Comparison of ENCODE assay signal across 8 cellular contexts in the genomic region with DNA sequence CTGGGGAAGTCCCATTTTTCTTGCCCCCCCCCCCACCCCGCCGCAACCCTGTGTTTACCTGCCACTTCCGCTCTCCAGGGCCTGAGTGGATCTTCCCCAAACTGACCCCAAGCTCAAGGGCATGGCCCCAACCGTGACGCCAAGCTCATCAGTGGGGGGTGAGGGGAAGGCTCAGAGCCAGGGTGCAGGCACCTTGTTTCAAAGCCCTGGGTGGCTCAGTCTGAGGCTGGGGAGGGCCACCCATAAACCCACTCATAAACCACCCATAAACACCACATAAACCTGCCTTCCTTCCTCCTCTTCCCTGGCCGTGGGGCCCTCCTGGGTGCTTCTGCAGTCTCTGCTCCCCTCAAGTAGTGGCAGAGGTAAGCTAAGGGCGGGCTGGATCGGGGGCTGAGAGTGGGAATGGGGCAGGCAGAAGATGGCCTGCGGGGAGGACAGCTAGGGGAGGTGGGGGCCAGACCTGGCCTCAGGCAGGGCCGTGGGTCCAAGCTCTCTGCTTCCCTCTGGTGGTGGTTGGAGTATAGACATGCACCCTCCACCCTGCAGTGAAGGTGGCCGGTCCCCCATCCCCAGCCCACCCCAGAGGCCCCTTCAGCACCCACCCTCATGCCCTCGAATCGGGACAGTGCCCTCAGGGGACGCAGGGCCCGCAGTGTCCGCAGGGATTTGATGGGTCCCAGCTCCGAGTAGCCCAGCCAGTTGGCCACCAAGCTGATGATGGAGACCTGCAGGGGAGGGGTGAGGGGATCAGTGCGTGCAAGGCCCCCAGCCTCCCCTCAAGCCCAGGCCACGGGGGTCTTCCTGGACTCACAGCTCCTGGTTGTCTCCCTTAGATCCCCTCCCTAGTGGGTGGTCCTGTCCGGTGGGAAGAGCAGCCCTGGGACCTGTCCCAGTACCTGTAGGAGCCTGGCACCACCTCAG. TPM values are rescaled to one million over a fixed set of nuclear protein-coding genes. Genes with fewer than 3 reads are reported as not detected.
DNase-seq lines count a peak whose midpoint lies in the region; TF ChIP-seq lines count a peak whose summit lies in the region.

No MANE protein-coding gene starts in this region.

- H3K27me3 ChIP-seq in SU-DHL-6 (ENCODE audit: low read length) = no peaks in the 10 kb centered on the region
- peaks cover 5% of the 10 kb centered on the region for H3K27me3 ChIP-seq in left ventricle myocardium inferior (ENCODE audit: low read depth)
- no peaks in the 10 kb centered on the region for H3K27me3 ChIP-seq in smooth muscle cell (ENCODE audit: low read depth)

- in situ Hi-C loops in GM18951 (cut with MboI; ENCODE audit: low sequenced_read_pairs, unreplicated experiment) = no loop called here

- H3K36me3 ChIP-seq in SU-DHL-6 (ENCODE audit: low read length) (no peaks in the 10 kb centered on the region), left ventricle myocardium inferior (no peaks in the 10 kb centered on the region), smooth muscle cell (ENCODE audit: low read depth) (no peaks in the 10 kb centered on the region)

- peak; percentile 9 for TF ChIP-seq POLR2A in GM18951 (IDR thresholded peaks at IDR 0.05; ENCODE audit: extremely low read depth, insufficient read depth, insufficient read length)

- H3K9me3 ChIP-seq in SU-DHL-6 (ENCODE audit: insufficient read depth, low read length) = no peaks in the 10 kb centered on the region
- no peaks in the 10 kb centered on the region for H3K9me3 ChIP-seq in left ventricle myocardium inferior (replicated peaks)
- H3K9me3 ChIP-seq in smooth muscle cell (replicated peaks; ENCODE audit: low read depth) = no peaks in the 10 kb centered on the region

- H3K9me2 ChIP-seq in SU-DHL-6 (replicated peaks; ENCODE audit: insufficient read depth, low read length) = no peaks in the 10 kb centered on the region

- peak overlapping the region; percentile 62 for H3K4me2 ChIP-seq in SU-DHL-6 (ENCODE audit: low read depth, low read length, poor library complexity, severe bottlenecking)
- H3K4me2 ChIP-seq in smooth muscle cell = no peak overlapping the region

- peaks cover 3% of the 10 kb centered on the region for H3F3A ChIP-seq in SU-DHL-6 (ENCODE audit: insufficient read depth)
- H3F3A ChIP-seq in smooth muscle cell (ENCODE audit: low read depth) = no peaks in the 10 kb centered on the region

- peak overlapping the region; percentile 87 for H3K27ac ChIP-seq in SU-DHL-6 (ENCODE audit: low read depth, low read length)
- no peak overlapping the region for H3K27ac ChIP-seq in left ventricle myocardium inferior (replicated peaks)
- H3K27ac ChIP-seq in smooth muscle cell (ENCODE audit: low read depth) = no peak overlapping the region

- peaks cover 13% of the 10 kb centered on the region for H3K4me1 ChIP-seq in left ventricle myocardium inferior
- no peaks in the 10 kb centered on the region for H3K4me1 ChIP-seq in smooth muscle cell (ENCODE audit: low read depth)

- intact Hi-C loops in left ventricle myocardium inferior (cut with micrococcal nuclease) = no loop called here

- no peaks in the 10 kb centered on the region for H3K79me2 ChIP-seq in SU-DHL-6 (ENCODE audit: insufficient read depth, low read length)
- H3K79me2 ChIP-seq in smooth muscle cell (ENCODE audit: low read depth) = no peaks in the 10 kb centered on the region

- H4K20me1 ChIP-seq in SU-DHL-6 (ENCODE audit: low read depth, low read length) = no peaks in the 10 kb centered on the region
- no peaks in the 10 kb centered on the region for H4K20me1 ChIP-seq in smooth muscle cell (ENCODE audit: low read depth)

- peak; percentile 86 for TF ChIP-seq CTCF in SU-DHL-6 (IDR thresholded peaks at IDR 0.05; ENCODE audit: insufficient read depth, low read length, poor library complexity, severe bottlenecking)
- TF ChIP-seq CTCF in left ventricle myocardium inferior (IDR thresholded peaks at IDR 0.05; ENCODE audit: borderline replicate concordance) = peak; percentile 87
- TF ChIP-seq CTCF in smooth muscle cell (IDR thresholded peaks at IDR 0.05; ENCODE audit: borderline replicate concordance, insufficient read depth, poor library complexity, severe bottlenecking) = peak; percentile 68

- H3K4me3 ChIP-seq in SU-DHL-6 (ENCODE audit: insufficient read depth, low read length, poor library complexity, severe bottlenecking) = peak overlapping the region; percentile 20
- H3K4me3 ChIP-seq in left ventricle myocardium inferior = no peak overlapping the region
- H3K4me3 ChIP-seq in smooth muscle cell = no peak overlapping the region

- H2AFZ ChIP-seq in SU-DHL-6 (ENCODE audit: low read depth, low read length, severe bottlenecking) (peak overlapping the region; percentile 67), smooth muscle cell (ENCODE audit: low read depth) (no peak overlapping the region)

- WGBS in smooth muscle cell (ENCODE audit: low lambda C conversion rate) = 57% methylated on average over 14 of the region's 20 CpGs

- peak overlapping the region; percentile 47 for H3K9ac ChIP-seq in SU-DHL-6 (ENCODE audit: low read length)
- H3K9ac ChIP-seq in smooth muscle cell (ENCODE audit: low read depth) = no peak overlapping the region

- DNase-seq in AG20443 (ENCODE audit: low spot score) (peak; percentile 87), HPDE6-E6E7 (ENCODE audit: extremely low spot score) (peak; percentile 49), left ventricle myocardium inferior (no peak), smooth muscle cell (lab: John Stamatoyannopoulos, UW; ENCODE audit: unreplicated experiment) (no peak), OCI-M2 (lab: John Stamatoyannopoulos, UW; ENCODE audit: unreplicated experiment) (no peak)
- peak; percentile 25 for DNase-seq in activated naive CD8-positive, alpha-beta T cell treated with anti-CD3 and anti-CD28 coated beads, Interleukin-2, amount 50 U/mL, for 16 hours (ENCODE audit: low read depth, low spot score)

RNA-seq across cellular contexts. Expression of a gene that starts 14.6 kb away (rescaled TPM):
- total RNA-seq in left ventricle myocardium inferior = 4.6 TPM
- total RNA-seq in smooth muscle cell = not detected in 2 replicates
- polyA plus RNA-seq in smooth muscle cell = not detected in 2 replicates

RNA-seq across cellular contexts. Expression of a gene that starts 26.0 kb away (rescaled TPM):
- total RNA-seq in left ventricle myocardium inferior (1.2 TPM), smooth muscle cell (under 0.01 and 0.09 TPM in 2 replicates)
- 0.14 TPM in 1 of 2 replicates, not detected in the other for polyA plus RNA-seq in smooth muscle cell

RNA-seq across cellular contexts. Expression of a gene that starts 28.1 kb away (rescaled TPM):
- total RNA-seq in left ventricle myocardium inferior (not detected), smooth muscle cell (not detected in 2 replicates)
- polyA plus RNA-seq in smooth muscle cell = not detected in 2 replicates

RNA-seq across cellular contexts. Expression of a gene that starts 35.6 kb away (rescaled TPM):
- total RNA-seq in left ventricle myocardium inferior (not detected), smooth muscle cell (not detected in 2 replicates)
- not detected in 2 replicates for polyA plus RNA-seq in smooth muscle cell

RNA-seq across cellular contexts. Expression of a gene that starts 50.3 kb away (rescaled TPM):
- total RNA-seq in left ventricle myocardium inferior (not detected), smooth muscle cell (not detected in 2 replicates)
- not detected in 2 replicates for polyA plus RNA-seq in smooth muscle cell

Comparison
In these comparisons a context has a peak if more than half of its experiments do, and no peak if none do; other contexts are left out.
1. DNase-seq: peak in AG20443 (single experiment), HPDE6-E6E7 (single experiment) and activated naive CD8-positive, alpha-beta T cell treated with anti-CD3 and anti-CD28 coated beads, Interleukin-2, amount 50 U/mL, for 16 hours (single experiment); none in left ventricle myocardium inferior (single experiment), smooth muscle cell (single experiment) and OCI-M2 (single experiment).
2. Peak in every context shown above with its lines, with median percentiles within 50 percentile points of each other: CTCF ChIP-seq.